12 cellular contexts compared by ENCODE assay signal in genomic region chr4:38223801-38224236, GRCh38.
A peak's percentile ranks its signal among the peaks of the same experiment; 100 is the strongest.
DNase-seq lines count a peak whose midpoint lies in the region; ATAC-seq and TF ChIP-seq lines count a peak whose summit lies in the region.
"Had no signal": no experiment of that assay in that cellular context is flagged by ENCODE, and none has a peak within 500 bp of the region (broad histone marks: within the 10 kb centered on the region; RNA-seq: fewer than 3 reads in every experiment).

No MANE protein-coding gene starts in this region.

- H3K14ac ChIP-seq in neuronal stem cell (ENCODE audit: low read length) = no peak overlapping the region

- H3K79me1 ChIP-seq in neuronal stem cell (ENCODE audit: low read depth, low read length) = peaks cover 2% of the 10 kb centered on the region

- H2BK15ac ChIP-seq in neuronal stem cell (ENCODE audit: low read length) = no peak overlapping the region

- no peak overlapping the region for H2AK5ac ChIP-seq in neuronal stem cell (ENCODE audit: low read depth, low read length)

- H3K36me3 ChIP-seq in neuronal stem cell (replicated peaks in 1 of 2; ENCODE audit: control insufficient read depth in 2 of 2, insufficient read depth in 2 of 2, low read length in 2 of 2) (no peaks in the 10 kb centered on the region), vagina (no peaks in the 10 kb centered on the region)
- H3K36me3 ChIP-seq: SJCRH30, upper lobe of right lung had no signal

- H3K9me3 ChIP-seq in neuronal stem cell (replicated peaks in 1 of 2; ENCODE audit: control insufficient read depth in 2 of 2, insufficient read depth in 1 of 2, low read depth in 1 of 2, low read length in 2 of 2) = peaks cover 0 to 4% of the 10 kb centered on the region in 2 donors
- no peaks in the 10 kb centered on the region for H3K9me3 ChIP-seq in vagina
- H3K9me3 ChIP-seq: SJCRH30, upper lobe of right lung had no signal

- peak overlapping the region; percentile 72 for H3K18ac ChIP-seq in neuronal stem cell (ENCODE audit: low read length)

- no peak for TF ChIP-seq CTCF in vagina (IDR thresholded peaks at IDR 0.05)

- WGBS in neuronal stem cell (ENCODE audit: extremely low coverage in 2 of 2, insufficient read length in 2 of 2, insufficient replicate concordance in 1 of 2), 2 donors = no CpG with 5 or more reads among the region's 8 CpGs

- H4K8ac ChIP-seq in neuronal stem cell (ENCODE audit: low read depth, low read length) = no peak overlapping the region

- no peak overlapping the region for H3K4me2 ChIP-seq in neuronal stem cell (ENCODE audit: insufficient read depth, low read length, poor library complexity, severe bottlenecking)

- H3K4me1 ChIP-seq in neuronal stem cell (ENCODE audit: control insufficient read depth in 2 of 2, insufficient read depth in 1 of 2, low read depth in 1 of 2, low read length in 2 of 2) (peaks cover 0 to 3% of the 10 kb centered on the region in 2 donors), vagina (peaks cover 21% of the 10 kb centered on the region)
- H3K4me1 ChIP-seq: SJCRH30 had no signal

- H2BK5ac ChIP-seq in neuronal stem cell (ENCODE audit: low read length) = no peak overlapping the region

- no peak overlapping the region for H4K91ac ChIP-seq in neuronal stem cell (ENCODE audit: low read depth, low read length, poor library complexity)

- no peak overlapping the region for H3K23ac ChIP-seq in neuronal stem cell (ENCODE audit: low read depth, low read length, poor library complexity)

- no peak overlapping the region for H2BK120ac ChIP-seq in neuronal stem cell (ENCODE audit: low read depth, low read length)

- peak overlapping the region; percentile 4 for H3K27ac ChIP-seq in neuronal stem cell (replicated peaks; ENCODE audit: low read length)
- H3K27ac ChIP-seq in vagina = peak overlapping the region; percentile 31
- H3K27ac ChIP-seq: SJCRH30, upper lobe of right lung had no signal

- H3K27me3 ChIP-seq in neuronal stem cell (ENCODE audit: control insufficient read depth in 3 of 3, insufficient read depth in 3 of 3, low read depth in 1 of 3, low read length in 3 of 3) (no peaks in the 10 kb centered on the region), vagina (no peaks in the 10 kb centered on the region)
- H3K27me3 ChIP-seq: upper lobe of right lung had no signal

- peak; percentile 31 for ATAC-seq in left ventricle myocardium superior
- no peak for ATAC-seq in left cardiac atrium
- ATAC-seq in SK-N-SH treated with all-trans-retinoic acid at 6 μM for 48 hours = no peak
- ATAC-seq: upper lobe of right lung had no signal

- peak overlapping the region; percentile 13 for H2AFZ ChIP-seq in neuronal stem cell (ENCODE audit: low read length)

- no peak for TF ChIP-seq POLR2A in vagina (IDR thresholded peaks at IDR 0.05)

- DNase-seq in left ventricle myocardium superior (no peak), left cardiac atrium (no peak), hypothalamus (lab: John Stamatoyannopoulos, UW) (peak in 42 of 51 donors; percentile 9 to 87 (median 46)), neuronal stem cell (ENCODE audit: low spot score) (no peak), vagina (ENCODE audit: extremely low spot score in 2 of 2) (no peak), SHP77 treated with DMSO at 0.1 percent for 48 hours (lab: John Stamatoyannopoulos, UW) (no peak), germinal center (ENCODE audit: low spot score) (no peak)
- DNase-seq: mesendoderm, NCI-H526, SJCRH30, upper lobe of right lung had no signal

- H3K4ac ChIP-seq in neuronal stem cell (ENCODE audit: low read length) = no peak overlapping the region

- H3K9ac ChIP-seq in neuronal stem cell (ENCODE audit: low read depth, low read length, poor library complexity) = no peak overlapping the region

- H3K4me3 ChIP-seq in neuronal stem cell (ENCODE audit: low read length in 2 of 2) = no peak overlapping the region
- H3K4me3 ChIP-seq in vagina = no peak overlapping the region
- H3K4me3 ChIP-seq: SJCRH30, upper lobe of right lung had no signal

- intact Hi-C loops in left ventricle myocardium superior (cut with micrococcal nuclease) (no loop called here), left cardiac atrium (cut with DNase I) (no loop called here), vagina (cut with DNase I) (no loop called here)

- no peak overlapping the region for H2BK12ac ChIP-seq in neuronal stem cell (ENCODE audit: low read length)

TF ChIP-seq in SK-N-SH treated with all-trans-retinoic acid at 6 μM for 48 hours, 23 proteins besides CTCF, POLR2A, EP300 and RAD21:
- TF ChIP-seq TCF4 (CRISPR knock-in tag; IDR thresholded peaks at IDR 0.05; ENCODE audit: borderline replicate concordance) (no peak), ZNF8 (CRISPR knock-in tag; IDR thresholded peaks at IDR 0.05) (no peak), ZFP3 (CRISPR knock-in tag; IDR thresholded peaks at IDR 0.05) (no peak), BACH2 (CRISPR knock-in tag; IDR thresholded peaks at IDR 0.05; ENCODE audit: borderline replicate concordance) (no peak), ZC3H10 (CRISPR knock-in tag; IDR thresholded peaks at IDR 0.05) (no peak), ESRRG (CRISPR knock-in tag; IDR thresholded peaks at IDR 0.05) (no peak), OSR1 (CRISPR knock-in tag; IDR thresholded peaks at IDR 0.05) (no peak), ZFP30 (CRISPR knock-in tag; IDR thresholded peaks at IDR 0.05) (no peak), RARB (CRISPR knock-in tag; IDR thresholded peaks at IDR 0.05) (no peak), POU6F1 (CRISPR knock-in tag; IDR thresholded peaks at IDR 0.05; ENCODE audit: borderline replicate concordance, low read depth) (no peak), TSHZ2 (CRISPR knock-in tag; IDR thresholded peaks at IDR 0.05) (no peak)

Comparison
In these comparisons a context has a peak if more than half of its experiments do, and no peak if none do; other contexts are left out.
1. DNase-seq: peak in hypothalamus (42 of 51); none in left ventricle myocardium superior (single experiment), left cardiac atrium (single experiment), neuronal stem cell (single experiment), vagina (0 of 2), SHP77 treated with DMSO at 0.1 percent for 48 hours (single experiment) and germinal center (single experiment).